16 cellular contexts compared by ENCODE assay signal in genomic region chr7:49775949-49776443, GRCh38. TPM values are rescaled to one million over a fixed set of nuclear protein-coding genes. Genes with fewer than 3 reads are reported as not detected.
DNase-seq lines count a peak whose midpoint lies in the region; ATAC-seq, FAIRE-seq and TF ChIP-seq lines count a peak whose summit lies in the region.
"Had no signal": no experiment of that assay in that cellular context is flagged by ENCODE, and none has a peak within 500 bp of the region (broad histone marks: within the 10 kb centered on the region; RNA-seq: fewer than 3 reads in every experiment).

No MANE protein-coding gene starts in this region.

- no peaks in the 10 kb centered on the region for H3K36me3 ChIP-seq in hepatocyte (replicated peaks; ENCODE audit: insufficient read depth, low read depth)
- H3K36me3 ChIP-seq in trophoblast cell (ENCODE audit: control insufficient read depth in 1 of 2, insufficient read depth in 2 of 2, low read length in 2 of 2): no peaks in the 10 kb centered on the region

- H3K79me2 ChIP-seq in hepatocyte: no peaks in the 10 kb centered on the region
- H3K79me2 ChIP-seq in trophoblast cell (ENCODE audit: control insufficient read depth, insufficient read depth, low read length, poor library complexity): no peaks in the 10 kb centered on the region

- no peak overlapping the region for H4K91ac ChIP-seq in trophoblast cell (ENCODE audit: low read depth, low read length)

- H3K9me3 ChIP-seq in hepatocyte (ENCODE audit: low read depth) (no peaks in the 10 kb centered on the region), trophoblast cell (ENCODE audit: insufficient read depth, low read depth, low read length) (peaks cover 4% of the 10 kb centered on the region)

- CTCF ChIA-PET in WTC11 (lab: Charles Lee): interaction anchor here (0.7 to 3.3 kb wide), 5 partner anchors 15 to 531 kb away, joined by 4 to 39 read pairs (median 7); no protein-coding TSS in a partner anchor

- H3K79me1 ChIP-seq in trophoblast cell (ENCODE audit: low read length): no peaks in the 10 kb centered on the region

- no peak overlapping the region for H4K8ac ChIP-seq in trophoblast cell (ENCODE audit: low read depth, low read length)

- no peak overlapping the region for H4K12ac ChIP-seq in trophoblast cell (ENCODE audit: low read depth, low read length)

- TF ChIP-seq CTCF in WTC11 (IDR thresholded peaks at IDR 0.05): no peak
- no peak for TF ChIP-seq CTCF in hepatocyte (IDR thresholded peaks at IDR 0.05; ENCODE audit: poor library complexity)

- H3K27ac ChIP-seq in hepatocyte: no peak overlapping the region
- H3K27ac ChIP-seq in trophoblast cell (ENCODE audit: low read depth, low read length): no peak overlapping the region

- peak overlapping the region; percentile 96 for H3K4me2 ChIP-seq in hepatocyte
- H3K4me2 ChIP-seq in trophoblast cell (ENCODE audit: low read length): peak overlapping the region; percentile 70

- H3K4ac ChIP-seq in trophoblast cell (ENCODE audit: low read depth, low read length): no peak overlapping the region

- no peak for FAIRE-seq in urothelium cell line (lab: Jason Lieb, UNC)
- FAIRE-seq: endometrium, HTR-8/SVneo had no signal

- H3K36me3 Mint-ChIP-seq in WTC11: peaks cover 9% of the 10 kb centered on the region; the same call in 1 of the 2 replicates

- H3K14ac ChIP-seq in trophoblast cell (ENCODE audit: low read length): no peak overlapping the region

- no peak overlapping the region for H3K18ac ChIP-seq in trophoblast cell (ENCODE audit: low read length)

- DNase-seq in ELF-1 (ENCODE audit: low read depth, low spot score) (peak; percentile 18), WTC11 (ENCODE audit: low spot score) (peak; percentile 18), hepatocyte (ENCODE audit: low spot score) (no peak), trophoblast cell (no peak), urothelium cell line (ENCODE audit: low spot score) (no peak), NCI-H1694 (lab: John Stamatoyannopoulos, UW) (no peak), DMS153 treated with DMSO at 0.1 percent for 48 hours (lab: John Stamatoyannopoulos, UW; ENCODE audit: unreplicated experiment) (no peak), T1000 (lab: John Stamatoyannopoulos, UW) (no peak)
- DNase-seq: activated T-cell treated with anti-CD3 and anti-CD28 coated beads for 4 hours, amniotic stem cell, GF-D8, NCI-H1048, NCI-H524 treated with DMSO at 0.1 percent for 48 hours had no signal

- H2BK5ac ChIP-seq in trophoblast cell (ENCODE audit: low read depth, low read length, poor library complexity): no peak overlapping the region

- H3K23ac ChIP-seq in trophoblast cell (ENCODE audit: low read length): peak overlapping the region; percentile 41

- H2AFZ ChIP-seq in hepatocyte: peak overlapping the region; percentile 35
- no peak overlapping the region for H2AFZ ChIP-seq in trophoblast cell (ENCODE audit: insufficient read depth, low read length, poor library complexity)

- H3K27me3 ChIP-seq in hepatocyte: peaks cover 94% of the 10 kb centered on the region
- H3K27me3 ChIP-seq in trophoblast cell (ENCODE audit: insufficient read depth, low read length): peaks cover 31% of the 10 kb centered on the region

- H3K4me1 Mint-ChIP-seq in WTC11: peaks cover 33% of the 10 kb centered on the region

- no peak overlapping the region for H2AK5ac ChIP-seq in trophoblast cell (ENCODE audit: low read length)

- no peak overlapping the region for H3K27ac Mint-ChIP-seq in WTC11

- H3K9me3 Mint-ChIP-seq in WTC11: peaks cover 11% of the 10 kb centered on the region

- no peak overlapping the region for H2BK120ac ChIP-seq in trophoblast cell (ENCODE audit: insufficient read depth, low read length, poor library complexity)

- 0 out of 2 replicates have a peak, but pooled peaks have one; percentile 4 for ATAC-seq in WTC11

- H3K4me3 ChIP-seq in hepatocyte (no peak overlapping the region), trophoblast cell (ENCODE audit: low read depth, low read length) (peak overlapping the region; percentile 56)

- POLR2A ChIA-PET in WTC11 (lab: Charles Lee): no interaction called here

- H3K9ac ChIP-seq in trophoblast cell (ENCODE audit: low read length): no peak overlapping the region

- H3K4me1 ChIP-seq in hepatocyte (ENCODE audit: insufficient read depth) (peaks cover 23% of the 10 kb centered on the region), trophoblast cell (ENCODE audit: control insufficient read depth in 1 of 2, insufficient read depth in 2 of 2, low read length in 2 of 2) (peaks cover 14 to 21% of the 10 kb centered on the region in 2 experiments)

- no peaks in the 10 kb centered on the region for H3K9me2 ChIP-seq in hepatocyte (replicated peaks; ENCODE audit: insufficient read depth)

- 16% methylated on average over 21 of the region's 25 CpGs for WGBS in hepatocyte (ENCODE audit: low lambda C conversion rate, missing lambda C conversion rate)
- no CpG with 5 or more reads among the region's 25 CpGs for WGBS in trophoblast cell (ENCODE audit: extremely low coverage, insufficient coverage, insufficient read length)

- H3K27me3 Mint-ChIP-seq in WTC11 (ENCODE audit: low read depth): peaks cover 61% of the 10 kb centered on the region

- H3K4me3 Mint-ChIP-seq in WTC11: peak overlapping the region; percentile 69

- H2BK12ac ChIP-seq in trophoblast cell (ENCODE audit: low read length): no peak overlapping the region

- no peaks in the 10 kb centered on the region for H4K20me1 ChIP-seq in hepatocyte (ENCODE audit: insufficient read depth, poor library complexity, severe bottlenecking)

TF ChIP-seq in WTC11, 78 proteins besides CTCF, POLR2A, EP300 and RAD21:
- TF ChIP-seq MLX (CRISPR knock-in tag; IDR thresholded peaks at IDR 0.05) (no peak), FOXJ3 (CRISPR knock-in tag; IDR thresholded peaks at IDR 0.05; ENCODE audit: borderline replicate concordance) (no peak)

RNA-seq across cellular contexts. Expression of gene VWC2, which starts 2.6 kb away (rescaled TPM):
- total RNA-seq in WTC11 (2021) (0.79 to 0.85 TPM (median 0.82 TPM) in 3 replicates), hepatocyte (not detected in 2 replicates)
- polyA plus RNA-seq in hepatocyte: not detected in 2 replicates
- polyA plus RNA-seq in trophoblast cell (2013): under 0.01 TPM in 1 of 2 replicates, not detected in the other
- total RNA-seq: myocyte had no signal

Comparison
In these comparisons a context has a peak if more than half of its experiments do, and no peak if none do; other contexts are left out.
1. DNase-seq: peak in ELF-1 (single experiment) and WTC11 (single experiment); none in hepatocyte (single experiment), trophoblast cell (0 of 2), urothelium cell line (single experiment), NCI-H1694 (single experiment), DMS153 treated with DMSO at 0.1 percent for 48 hours (single experiment) and T1000 (single experiment).